20 cellular contexts compared by ENCODE assay signal in the genomic region with DNA sequence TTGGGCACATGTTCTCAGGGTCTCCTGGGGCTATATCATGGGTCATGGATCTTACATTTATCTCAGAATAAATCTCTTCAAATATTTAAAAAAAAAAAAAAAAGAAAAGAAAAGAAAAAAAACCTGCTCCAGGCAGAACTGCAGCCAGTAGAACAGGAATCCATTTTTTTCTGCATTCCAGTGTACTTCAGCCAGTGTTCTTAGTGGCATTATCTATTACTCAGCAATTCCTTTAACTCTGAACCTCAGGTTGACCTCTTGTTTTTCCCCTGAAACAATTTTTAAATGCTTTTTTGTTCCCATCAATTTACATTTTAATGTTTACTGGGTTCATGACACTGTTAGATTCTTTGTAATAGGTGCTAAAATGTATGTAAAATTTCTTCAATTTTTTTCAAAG.
"Had no signal": no experiment of that assay in that cellular context is flagged by ENCODE, and none has a peak within 500 bp of the region (broad histone marks: within the 10 kb centered on the region; RNA-seq: fewer than 3 reads in every experiment).

No MANE protein-coding gene starts in this region.

- H3K36me3 ChIP-seq: gastroesophageal sphincter, heart right ventricle, neutrophil, tibial nerve had no signal

- H3K9me3 ChIP-seq: gastroesophageal sphincter, neutrophil, tibial nerve had no signal

- DNase-seq: activated CD4-positive, alpha-beta T cell treated with anti-CD3 and anti-CD28 coated beads for 1 hour; activated CD4-positive, alpha-beta T cell treated with anti-CD3 and anti-CD28 coated beads, Interleukin-2, amount 50 U/mL, for 48 hours; activated naive CD4-positive, alpha-beta T cell treated with anti-CD3 and anti-CD28 coated beads, Interleukin-2, amount 10 ng/mL, durations not matched to agents 7 days and 5 days; effector memory CD4-positive, alpha-beta T cell; heart right ventricle; mammary epithelial cell; natural killer cell; stimulated activated CD4-positive, alpha-beta T cell treated with anti-CD3 and anti-CD28 coated beads, Interleukin-15, amount 100 ng/mL, for 24 hours; stimulated activated CD4-positive, alpha-beta T cell treated with anti-CD3 and anti-CD28 coated beads, Interleukin-4, amount 100 ng/mL, for 24 hours; stimulated activated naive CD4-positive, alpha-beta T cell; SW 1271 had no signal

- H3K36me3 Mint-ChIP-seq: activated naive CD4-positive, alpha-beta T cell treated with anti-CD3 and anti-CD28 coated beads, Interleukin-2, amount 10 ng/mL, durations not matched to agents 7 days and 5 days; brain; natural killer cell had no signal

- H3K9me3 Mint-ChIP-seq: activated naive CD4-positive, alpha-beta T cell treated with anti-CD3 and anti-CD28 coated beads, Interleukin-2, amount 10 ng/mL, durations not matched to agents 7 days and 5 days; central memory CD8-positive, alpha-beta T cell; dendritic cell treated with granulocyte-macrophage colony-stimulating factor and Interleukin-4, amounts not matched to agents 40 ng/mL and 50 ng/mL, for 4 days had no signal

- ATAC-seq: activated T-helper 17 cell treated with anti-CD3 and anti-CD28 coated beads, Interleukin-2, amount 50 U/mL, for 72 hours; gastroesophageal sphincter; heart right ventricle; left lobe of liver; natural killer cell had no signal

- H3K27ac ChIP-seq: gastroesophageal sphincter, heart right ventricle, neutrophil, tibial nerve had no signal

- H3K27me3 Mint-ChIP-seq: activated naive CD4-positive, alpha-beta T cell treated with anti-CD3 and anti-CD28 coated beads, Interleukin-2, amount 10 ng/mL, durations not matched to agents 7 days and 5 days had no signal

- H3K4me3 Mint-ChIP-seq: activated naive CD4-positive, alpha-beta T cell treated with anti-CD3 and anti-CD28 coated beads, Interleukin-2, amount 10 ng/mL, durations not matched to agents 7 days and 5 days; activated T-helper 17 cell treated with anti-CD3 and anti-CD28 coated beads, Interleukin-2, amount 50 U/mL, for 72 hours; brain; central memory CD8-positive, alpha-beta T cell; dendritic cell treated with granulocyte-macrophage colony-stimulating factor and Interleukin-4, amounts not matched to agents 40 ng/mL and 50 ng/mL, for 4 days; natural killer cell had no signal

- H3K4me1 Mint-ChIP-seq: activated naive CD4-positive, alpha-beta T cell treated with anti-CD3 and anti-CD28 coated beads, Interleukin-2, amount 10 ng/mL, durations not matched to agents 7 days and 5 days; activated T-helper 17 cell treated with anti-CD3 and anti-CD28 coated beads, Interleukin-2, amount 50 U/mL, for 72 hours; brain; central memory CD8-positive, alpha-beta T cell; natural killer cell had no signal

- H3K27ac Mint-ChIP-seq: activated naive CD4-positive, alpha-beta T cell treated with anti-CD3 and anti-CD28 coated beads, Interleukin-2, amount 10 ng/mL, durations not matched to agents 7 days and 5 days; activated T-helper 17 cell treated with anti-CD3 and anti-CD28 coated beads, Interleukin-2, amount 50 U/mL, for 72 hours; dendritic cell treated with granulocyte-macrophage colony-stimulating factor and Interleukin-4, amounts not matched to agents 40 ng/mL and 50 ng/mL, for 4 days; natural killer cell had no signal

- FAIRE-seq: keratinocyte had no signal

- H3K4me3 ChIP-seq: gastroesophageal sphincter, heart right ventricle, tibial nerve had no signal

- H3K27me3 ChIP-seq: gastroesophageal sphincter, heart right ventricle, neutrophil, tibial nerve had no signal

- H3K4me1 ChIP-seq: tibial nerve had no signal
